Comparison of ENCODE assay signal across 19 cellular contexts in the genomic region with DNA sequence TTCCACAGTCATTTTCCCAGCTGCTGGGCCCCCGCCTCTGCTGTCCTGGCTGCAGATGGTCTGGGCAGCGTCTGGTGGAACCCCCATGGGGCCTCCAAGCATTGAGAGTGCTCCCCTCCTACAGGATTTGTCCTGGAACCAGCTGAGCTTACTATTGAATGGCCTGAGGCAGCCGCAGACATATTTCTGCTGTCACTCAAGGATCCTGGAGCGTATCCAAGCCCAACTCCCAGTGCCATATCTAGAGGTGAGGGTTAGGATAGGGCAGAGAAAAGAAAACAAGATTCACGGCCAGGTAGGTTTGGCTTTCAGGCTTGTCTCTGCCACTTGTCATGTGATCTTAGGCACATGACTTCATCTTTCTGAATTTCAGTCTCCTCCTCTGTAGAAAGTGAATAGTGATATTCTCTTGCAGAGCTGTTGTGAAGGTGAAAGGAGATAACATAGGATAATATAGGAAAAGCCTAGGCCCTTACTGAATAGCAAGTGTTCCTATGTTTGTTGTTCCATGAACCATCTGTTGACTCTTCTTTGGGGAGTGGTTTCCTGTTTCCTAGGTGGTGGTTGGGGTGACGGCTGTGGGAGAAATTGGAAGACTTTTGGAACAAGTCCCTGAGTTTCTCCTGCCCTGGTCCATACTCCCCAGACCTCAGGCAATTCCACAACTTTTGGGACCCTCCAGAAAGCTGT. TPM values are rescaled to one million over a fixed set of nuclear protein-coding genes. Genes with fewer than 3 reads are reported as not detected.
DNase-seq lines count a peak whose midpoint lies in the region; ATAC-seq and TF ChIP-seq lines count a peak whose summit lies in the region.
"Had no signal": no experiment of that assay in that cellular context is flagged by ENCODE, and none has a peak within 500 bp of the region (broad histone marks: within the 10 kb centered on the region; RNA-seq: fewer than 3 reads in every experiment).

No MANE protein-coding gene starts in this region.

- H3K14ac ChIP-seq in IMR-90 (replicated peaks; ENCODE audit: low read depth, low read length) = no peak overlapping the region

- no peaks in the 10 kb centered on the region for H3K9me3 Mint-ChIP-seq in mesothelial cell of epicardium
- H3K9me3 Mint-ChIP-seq in GM23338 = no peaks in the 10 kb centered on the region
- H3K9me3 Mint-ChIP-seq: activated CD8-positive, alpha-beta T cell treated with anti-CD3 and anti-CD28 coated beads for 36 hours; activated naive CD8-positive, alpha-beta T cell treated with anti-CD3 and anti-CD28 coated beads for 36 hours; HFFc6 had no signal

- H3F3A ChIP-seq in GM23338 (replicated peaks; ENCODE audit: low read depth) = no peaks in the 10 kb centered on the region

- 20% methylated on average over 1 of the region's 6 CpGs; no CpG with 5 or more reads in 1 of the 2 experiments for WGBS in IMR-90 (ENCODE audit: extremely low coverage in 2 of 2, insufficient read length in 1 of 2), 2 experiments
- 52 to 54% methylated on average over 6 of the region's 6 CpGs for WGBS in body of pancreas, 2 donors

- H3K18ac ChIP-seq in IMR-90 (ENCODE audit: low read depth, low read length) = no peak overlapping the region

- no peak overlapping the region for H2BK120ac ChIP-seq in IMR-90 (ENCODE audit: low read depth, low read length)

- no peak overlapping the region for H3K56ac ChIP-seq in IMR-90 (ENCODE audit: extremely low read depth, insufficient read depth, low read length)

- no TSS peak for BruUV-seq in IMR-90 (replicated peaks; lab: Mats Ljungman, UMichigan)

- H3K4me1 ChIP-seq in IMR-90 (ENCODE audit: control insufficient read depth, insufficient read depth, low read length) (no peaks in the 10 kb centered on the region), body of pancreas (peaks cover 9% of the 10 kb centered on the region), GM23338 (ENCODE audit: insufficient read depth) (no peaks in the 10 kb centered on the region)
- H3K4me1 ChIP-seq: BLaER1, Peyer's patch had no signal

- POLR2A ChIA-PET in IMR-90 (lab: Charles Lee; ENCODE audit: unreplicated experiment) = no interaction called here

- no peak overlapping the region for H3K9ac ChIP-seq in IMR-90 (ENCODE audit: low read depth, low read length)
- H3K9ac ChIP-seq: BLaER1 had no signal

- H3K9me3 ChIP-seq in IMR-90 (ENCODE audit: control insufficient read depth, insufficient read depth, low read length) (no peaks in the 10 kb centered on the region), body of pancreas (no peaks in the 10 kb centered on the region)
- H3K9me3 ChIP-seq: BLaER1, Peyer's patch, thyroid gland had no signal

- TF ChIP-seq CTCF in IMR-90 (conservative IDR thresholded peaks at IDR 0.05; ENCODE audit: low read depth, low read length) = no peak
- TF ChIP-seq CTCF in body of pancreas (IDR thresholded peaks at IDR 0.05) = no peak
- no peak for TF ChIP-seq CTCF in mesothelial cell of epicardium (IDR thresholded peaks at IDR 0.05; ENCODE audit: unreplicated experiment)
- TF ChIP-seq CTCF in GM23338 (conservative IDR thresholded peaks at IDR 0.05; ENCODE audit: low read depth in 2 of 2) = no peak

- no peaks in the 10 kb centered on the region for H3K79me2 ChIP-seq in GM23338 (replicated peaks; ENCODE audit: insufficient read depth)
- H3K79me2 ChIP-seq: hepatocyte had no signal

- H3K27ac ChIP-seq in IMR-90 (ENCODE audit: insufficient read depth, low read length) (no peak overlapping the region), body of pancreas (no peak overlapping the region), GM23338 (ENCODE audit: low read depth) (no peak overlapping the region)
- H3K27ac ChIP-seq: BLaER1, hepatocyte, Peyer's patch, thyroid gland had no signal

- H2AK9ac ChIP-seq in IMR-90 (replicated peaks; ENCODE audit: low read depth, low read length, poor library complexity) = no peak overlapping the region

- 0 out of 2 replicates have a peak, but pooled peaks cover 4% of the 10 kb centered on the region for H3K9me1 ChIP-seq in IMR-90 (ENCODE audit: insufficient read depth, low read length)

- H3K27ac Mint-ChIP-seq in mesothelial cell of epicardium = peak overlapping the region; percentile 30
- no peak overlapping the region for H3K27ac Mint-ChIP-seq in GM23338
- H3K27ac Mint-ChIP-seq: activated CD8-positive, alpha-beta T cell treated with anti-CD3 and anti-CD28 coated beads for 36 hours; activated naive CD8-positive, alpha-beta T cell treated with anti-CD3 and anti-CD28 coated beads for 36 hours; HFFc6 had no signal

- H3K27me3 ChIP-seq in IMR-90 (ENCODE audit: control insufficient read depth, insufficient read depth, low read length) (peaks cover 38% of the 10 kb centered on the region), body of pancreas (no peaks in the 10 kb centered on the region), GM23338 (ENCODE audit: insufficient read depth) (no peaks in the 10 kb centered on the region)
- H3K27me3 ChIP-seq: BLaER1, hepatocyte, Peyer's patch, thyroid gland had no signal

- H3K23ac ChIP-seq in IMR-90 (ENCODE audit: low read depth, low read length) = no peak overlapping the region

- no peak overlapping the region for H2BK15ac ChIP-seq in IMR-90 (ENCODE audit: low read depth, low read length)

- no peak overlapping the region for H2AK5ac ChIP-seq in IMR-90 (ENCODE audit: low read depth, low read length)

- intact Hi-C loops in IMR-90 (cut with micrococcal nuclease) (no loop called here), body of pancreas (cut with DNase I) (no loop called here)

- H2BK20ac ChIP-seq in IMR-90 (ENCODE audit: low read depth, low read length) = no peak overlapping the region

- CTCF ChIA-PET in IMR-90 (lab: Yijun Ruan, JAX) = no interaction called here

- H2AFZ ChIP-seq in IMR-90 (replicated peaks; ENCODE audit: low read length, poor library complexity) (no peak overlapping the region), GM23338 (no peak overlapping the region)
- H2AFZ ChIP-seq: hepatocyte had no signal

- no peaks in the 10 kb centered on the region for H3K36me3 ChIP-seq in IMR-90 (ENCODE audit: control insufficient read depth, insufficient read depth, low read length)
- no peaks in the 10 kb centered on the region for H3K36me3 ChIP-seq in body of pancreas (replicated peaks in 1 of 2; ENCODE audit: insufficient read depth in 1 of 2, low read depth in 2 of 2)
- H3K36me3 ChIP-seq in GM23338 (ENCODE audit: insufficient read depth) = no peaks in the 10 kb centered on the region
- H3K36me3 ChIP-seq: BLaER1, Peyer's patch, thyroid gland had no signal

- no peaks in the 10 kb centered on the region for H3K79me1 ChIP-seq in IMR-90 (ENCODE audit: low read depth in 1 of 2, low read length in 2 of 2)

- H3K4me3 ChIP-seq in IMR-90 (ENCODE audit: insufficient read depth, low read depth, low read length) = no peak overlapping the region
- H3K4me3 ChIP-seq in body of pancreas = no peak overlapping the region
- H3K4me3 ChIP-seq in GM23338 = no peak overlapping the region
- H3K4me3 ChIP-seq: BLaER1, hepatocyte, Peyer's patch, skin epidermis, thyroid gland had no signal

- H4K20me1 ChIP-seq in IMR-90 (ENCODE audit: insufficient read depth, low read length) (no peaks in the 10 kb centered on the region), GM23338 (replicated peaks; ENCODE audit: insufficient read depth) (no peaks in the 10 kb centered on the region)
- H4K20me1 ChIP-seq: BLaER1 had no signal

- no peak overlapping the region for H4K91ac ChIP-seq in IMR-90 (ENCODE audit: insufficient read depth, low read depth, low read length)

- TF ChIP-seq POLR2A in IMR-90 (IDR thresholded peaks at IDR 0.05; ENCODE audit: low read depth, low read length) (no peak), body of pancreas (IDR thresholded peaks at IDR 0.05) (no peak)

- no peak overlapping the region for H3K4me2 ChIP-seq in IMR-90 (ENCODE audit: low read depth, low read length)
- no peak overlapping the region for H3K4me2 ChIP-seq in GM23338
- H3K4me2 ChIP-seq: BLaER1, hepatocyte had no signal

- H2BK5ac ChIP-seq in IMR-90 (ENCODE audit: low read depth, low read length, poor library complexity, severe bottlenecking) = no peak overlapping the region

- H3K36me3 Mint-ChIP-seq in mesothelial cell of epicardium = no peaks in the 10 kb centered on the region
- H3K36me3 Mint-ChIP-seq in GM23338 (ENCODE audit: low read depth) = no peaks in the 10 kb centered on the region

- H3K27me3 Mint-ChIP-seq in mesothelial cell of epicardium (ENCODE audit: low read depth) (peaks cover 3% of the 10 kb centered on the region), GM23338 (ENCODE audit: insufficient read depth, low read depth, poor library complexity) (peaks cover 1% of the 10 kb centered on the region)
- H3K27me3 Mint-ChIP-seq: activated naive CD8-positive, alpha-beta T cell treated with anti-CD3 and anti-CD28 coated beads for 36 hours had no signal

- H3K9me2 ChIP-seq in GM23338 (ENCODE audit: insufficient read depth) = peaks cover 3% of the 10 kb centered on the region; the same call in 1 of the 2 replicates

- no peak overlapping the region for H3K4ac ChIP-seq in IMR-90 (ENCODE audit: low read depth, low read length)

- H3K4me3 Mint-ChIP-seq in mesothelial cell of epicardium (no peak overlapping the region), GM23338 (no peak overlapping the region)
- H3K4me3 Mint-ChIP-seq: activated CD8-positive, alpha-beta T cell treated with anti-CD3 and anti-CD28 coated beads for 36 hours; activated naive CD8-positive, alpha-beta T cell treated with anti-CD3 and anti-CD28 coated beads for 36 hours; HFFc6 had no signal

- ATAC-seq in IMR-90 (ENCODE audit: low read depth) (no peak), body of pancreas (peak; percentile 27), GM23338 (no peak), HG03565 (IDR thresholded peaks at IDR 0.05; ENCODE audit: unreplicated experiment) (no peak), HG03135 (IDR thresholded peaks at IDR 0.05; ENCODE audit: unreplicated experiment) (no peak)
- ATAC-seq: activated CD8-positive, alpha-beta T cell treated with anti-CD3 and anti-CD28 coated beads for 36 hours had no signal

- peak; percentile 61 for DNase-seq in DMS153 (lab: John Stamatoyannopoulos, UW)
- no peak for DNase-seq in IMR-90
- peak; percentile 39 to 72 (median 40) for DNase-seq in body of pancreas
- no peak for DNase-seq in mesothelial cell of epicardium (ENCODE audit: low spot score in 2 of 2, unreplicated experiment in 2 of 2)
- no peak for DNase-seq in GM23338 (ENCODE audit: low spot score)
- no peak for DNase-seq in hippocampal formation (lab: John Stamatoyannopoulos, UW)
- DNase-seq: activated CD8-positive, alpha-beta T cell treated with anti-CD3 and anti-CD28 coated beads for 36 hours; activated naive CD8-positive, alpha-beta T cell treated with anti-CD3 and anti-CD28 coated beads for 36 hours; activated T-cell treated with anti-CD3 and anti-CD28 coated beads, Interleukin-2, amount 50 U/mL, for 48 hours; DMS79; HFFc6; NCI-H1105 treated with DMSO at 0.1 percent for 48 hours; Peyer's patch had no signal

- dilution Hi-C loops in IMR-90 (cut with HindIII; ENCODE audit: low sequenced_read_pairs, unreplicated experiment) = no loop called here

- H4K8ac ChIP-seq in IMR-90 (ENCODE audit: low read depth in 2 of 2, low read length in 2 of 2) = no peak overlapping the region

- in situ Hi-C loops in IMR-90 (cut with MboI; ENCODE audit: low sequenced_read_pairs) = no loop called here

- peaks cover 6% of the 10 kb centered on the region for H3K4me1 Mint-ChIP-seq in mesothelial cell of epicardium
- H3K4me1 Mint-ChIP-seq in GM23338 = peaks cover 2% of the 10 kb centered on the region; the same call in 2 of the 3 replicates
- H3K4me1 Mint-ChIP-seq: activated naive CD8-positive, alpha-beta T cell treated with anti-CD3 and anti-CD28 coated beads for 36 hours had no signal

- H4K5ac ChIP-seq in IMR-90 (ENCODE audit: low read depth, low read length) = no peak overlapping the region

- TF ChIP-seq RAD21 in IMR-90 (IDR thresholded peaks at IDR 0.05; ENCODE audit: low read length) = no peak

RNA-seq across cellular contexts. Expression of a gene that starts 52.3 kb away (rescaled TPM):
- 5.0 and 6.7 TPM in 2 replicates for total RNA-seq in IMR-90 (2012; rRNA removed)
- 1.2 and 1.7 TPM in 2 replicates for polyA plus RNA-seq in IMR-90 (2012; rRNA removed)
- polyA plus RNA-seq in IMR-90 (2012; cell fraction: cytosol; rRNA removed) = 0.25 and 0.35 TPM in 2 replicates
- polyA plus RNA-seq in IMR-90 (2012; cell fraction: nucleus; rRNA removed; ENCODE audit: low replicate concordance) = 0.54 and 4.7 TPM in 2 replicates
- total RNA-seq in body of pancreas = 1 to 10 TPM; 7.9 to 8.8 TPM
- total RNA-seq in mesothelial cell of epicardium = 8.9 to 10.3 TPM (median 9.2 TPM) in 3 replicates
- 4.7 and 8.4 TPM in 2 replicates for total RNA-seq in GM23338 (2014; rRNA removed; shearing (Covaris generic))
- polyA plus RNA-seq in GM23338 (2016; fragmentation: Nextera tagmentation; extraction: Ambion mirVana) = 1.2 and 2.3 TPM in 2 replicates

Comparison
In these comparisons a context has a peak if more than half of its experiments do, and no peak if none do; other contexts are left out.
1. DNase-seq: peak in DMS153 (single experiment) and body of pancreas (4 of 4); none in IMR-90 (single experiment), mesothelial cell of epicardium (0 of 2), GM23338 (single experiment) and hippocampal formation (0 of 2).